8 cellular contexts compared by ENCODE assay signal in genomic region chr21:29849735-29850176, GRCh38.
DNase-seq lines count a peak whose midpoint lies in the region; ATAC-seq and TF ChIP-seq lines count a peak whose summit lies in the region.

No MANE protein-coding gene starts in this region.

- no peaks in the 10 kb centered on the region for H3K9me3 ChIP-seq in BE2C

- no peak overlapping the region for H3K4me3 ChIP-seq in BE2C (ENCODE audit: low read depth, low read length)

- H3K4me1 ChIP-seq in BE2C, result no peaks in the 10 kb centered on the region

- no peaks in the 10 kb centered on the region for H3K27me3 ChIP-seq in BE2C

- ATAC-seq in GM18907 (IDR thresholded peaks at IDR 0.05; ENCODE audit: unreplicated experiment), result peak; percentile 100
- peak; percentile 82 for ATAC-seq in HG03066 (IDR thresholded peaks at IDR 0.05; ENCODE audit: low read depth, unreplicated experiment)
- peak; percentile 88 for ATAC-seq in left colon

- DNase-seq in BE2C, result peak; percentile 50
- peak; percentile 28 to 71 for DNase-seq in NCI-H2081 (lab: John Stamatoyannopoulos, UW)
- DNase-seq in UCSD-AML1 (lab: John Stamatoyannopoulos, UW; ENCODE audit: unreplicated experiment), result peak; percentile 28
- peak; percentile 6 for DNase-seq in central memory CD4-positive, alpha-beta T cell
- peak in 1 of 2 donors; percentile 43 for DNase-seq in left colon
- peak; percentile 3 to 11 for DNase-seq in stimulated activated CD4-positive, alpha-beta T cell treated with anti-CD3 and anti-CD28 coated beads, Interleukin-4, amount 100 ng/mL, for 4 hours

- TF ChIP-seq CTCF in BE2C (IDR thresholded peaks at IDR 0.05; ENCODE audit: low read depth, low read length), result peak; percentile 86

- intact Hi-C loops in left colon (cut with DNase I, micrococcal nuclease), result loop anchor here in 1 of 2 donors (5.0 kb wide), 1 partner anchor 372 kb away; no protein-coding TSS in a partner anchor

- no peaks in the 10 kb centered on the region for H3K36me3 ChIP-seq in BE2C
